37 cellular contexts compared by ENCODE assay signal in the genomic region with DNA sequence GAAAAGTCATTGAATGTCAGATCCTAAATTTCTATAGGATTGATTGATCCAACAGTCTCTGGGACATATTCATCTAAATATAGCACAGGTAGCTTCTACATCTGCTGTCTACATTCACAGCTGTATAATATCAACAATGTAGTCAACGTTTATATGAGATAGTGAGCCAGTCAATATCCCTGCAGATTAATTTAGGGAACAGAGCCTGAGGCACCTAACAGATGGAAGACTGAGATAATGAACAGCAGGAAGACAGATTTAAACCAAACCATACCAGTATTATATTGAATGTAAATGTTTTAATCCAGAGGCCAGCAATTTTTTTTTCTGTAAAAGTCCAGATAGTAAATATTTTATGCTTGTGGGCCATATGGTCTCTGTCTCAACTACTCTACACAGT.
"Had no signal": no experiment of that assay in that cellular context is flagged by ENCODE, and none has a peak within 500 bp of the region (broad histone marks: within the 10 kb centered on the region; RNA-seq: fewer than 3 reads in every experiment).

No MANE protein-coding gene starts in this region.

- H3K4me3 Mint-ChIP-seq: activated naive CD4-positive, alpha-beta T cell treated with anti-CD3 and anti-CD28 coated beads for 36 hours; activated naive CD8-positive, alpha-beta T cell treated with anti-CD3 and anti-CD28 coated beads for 36 hours; activated T-helper 1 cell treated with anti-CD3 and anti-CD28 coated beads, Interleukin-12 subunit alpha, Interleukin-12 subunit beta, Interleukin-2, Interleukin-4 antibody, amounts not matched to agents 30 ng/mL and 10 ng/mL and 1 ng/mL, durations not matched to agents 14 hours and 24 hours and 36 hours; brain; effector memory CD8-positive, alpha-beta T cell; immature natural killer cell; mesothelial cell of epicardium; naive B cell; nephron progenitor cell; stimulated activated naive CD8-positive, alpha-beta T cell treated with anti-CD3 and anti-CD28 coated beads, Interleukin-15, Interleukin-2, amounts not matched to agents 100 ng/mL and 50 ng/mL, for 24 hours; T-helper 2 cell treated with Interferon-gamma antibody and Interleukin-4, amounts not matched to agents 5 μg/mL and 100 μg/mL, for 36 hours had no signal

- H3K4me3 ChIP-seq: adrenal gland, cardiac muscle cell, gastroesophageal sphincter, ovary, skin epidermis, thoracic aorta had no signal

- H3K36me3 ChIP-seq: adrenal gland, cardiac muscle cell, gastroesophageal sphincter, neutrophil, ovary, thoracic aorta, WERI-Rb-1 had no signal

- H3K27me3 Mint-ChIP-seq: brain; effector memory CD8-positive, alpha-beta T cell; progenitor cell of endocrine pancreas; stimulated activated naive CD8-positive, alpha-beta T cell treated with anti-CD3 and anti-CD28 coated beads, Interleukin-15, Interleukin-2, amounts not matched to agents 100 ng/mL and 50 ng/mL, for 24 hours had no signal

- H3K36me3 Mint-ChIP-seq: activated naive CD8-positive, alpha-beta T cell treated with anti-CD3 and anti-CD28 coated beads for 36 hours; brain; immature natural killer cell; mesothelial cell of epicardium; naive B cell had no signal

- H3K4me1 Mint-ChIP-seq: activated naive CD8-positive, alpha-beta T cell treated with anti-CD3 and anti-CD28 coated beads for 36 hours; brain; immature natural killer cell; mesothelial cell of epicardium; naive B cell; nephron progenitor cell had no signal

- H3K4me1 ChIP-seq: adrenal gland, gastroesophageal sphincter had no signal

- H3K27ac Mint-ChIP-seq: activated naive CD4-positive, alpha-beta T cell treated with anti-CD3 and anti-CD28 coated beads for 36 hours; activated naive CD8-positive, alpha-beta T cell treated with anti-CD3 and anti-CD28 coated beads for 36 hours; activated T-helper 1 cell treated with anti-CD3 and anti-CD28 coated beads, Interleukin-12 subunit alpha, Interleukin-12 subunit beta, Interleukin-2, Interleukin-4 antibody, amounts not matched to agents 30 ng/mL and 10 ng/mL and 1 ng/mL, durations not matched to agents 14 hours and 24 hours and 36 hours; brain; effector memory CD8-positive, alpha-beta T cell; immature natural killer cell; mesothelial cell of epicardium; nephron progenitor cell; progenitor cell of endocrine pancreas; stimulated activated naive CD8-positive, alpha-beta T cell treated with anti-CD3 and anti-CD28 coated beads, Interleukin-15, Interleukin-2, amounts not matched to agents 100 ng/mL and 50 ng/mL, for 24 hours; T-helper 2 cell treated with Interferon-gamma antibody and Interleukin-4, amounts not matched to agents 5 μg/mL and 100 μg/mL, for 36 hours had no signal

- DNase-seq: activated CD4-positive, alpha-beta T cell treated with anti-CD3 and anti-CD28 coated beads for 48 hours; activated CD4-positive, alpha-beta T cell treated with anti-CD3 and anti-CD28 coated beads, Interleukin-2, amount 50 U/mL, for 48 hours; activated CD8-positive, alpha-beta memory T cell treated with anti-CD3 and anti-CD28 coated beads for 24 hours; activated effector memory CD4-positive, alpha-beta T cell treated with anti-CD3 and anti-CD28 coated beads, Interleukin-2, amount 50 U/mL, for 16 hours; activated naive CD4-positive, alpha-beta T cell treated with anti-CD3 and anti-CD28 coated beads for 36 hours; activated naive CD8-positive, alpha-beta T cell treated with anti-CD3 and anti-CD28 coated beads for 36 hours; adrenal gland; aorta; cortex of kidney; effector memory CD8-positive, alpha-beta T cell; head of caudate nucleus; hippocampal formation; immature natural killer cell; kidney; left colon; mammary epithelial cell; naive B cell; nephron progenitor cell; ovary; retina; stimulated activated CD4-positive, alpha-beta T cell treated with anti-CD3 and anti-CD28 coated beads, Interleukin-12 subunit alpha, Interleukin-12 subunit beta, amount 100 ng/mL, for 4 hours; stimulated activated CD4-positive, alpha-beta T cell treated with anti-CD3 and anti-CD28 coated beads, Interleukin-4, amount 100 ng/mL, for 1 hour; trophoblast cell; WERI-Rb-1 had no signal

- H3K27ac ChIP-seq: adrenal gland, cardiac muscle cell, gastroesophageal sphincter, neutrophil, ovary, skin epidermis, thoracic aorta, WERI-Rb-1 had no signal

- H3K9me3 Mint-ChIP-seq: activated naive CD4-positive, alpha-beta T cell treated with anti-CD3 and anti-CD28 coated beads for 36 hours; activated naive CD8-positive, alpha-beta T cell treated with anti-CD3 and anti-CD28 coated beads for 36 hours; activated T-helper 1 cell treated with anti-CD3 and anti-CD28 coated beads, Interleukin-12 subunit alpha, Interleukin-12 subunit beta, Interleukin-2, Interleukin-4 antibody, amounts not matched to agents 30 ng/mL and 10 ng/mL and 1 ng/mL, durations not matched to agents 14 hours and 24 hours and 36 hours; brain; naive B cell; stimulated activated naive CD8-positive, alpha-beta T cell treated with anti-CD3 and anti-CD28 coated beads, Interleukin-15, Interleukin-2, amounts not matched to agents 100 ng/mL and 50 ng/mL, for 24 hours; T-helper 2 cell treated with Interferon-gamma antibody and Interleukin-4, amounts not matched to agents 5 μg/mL and 100 μg/mL, for 36 hours had no signal

- H3K9me3 ChIP-seq: adrenal gland, gastroesophageal sphincter, neutrophil, ovary, thoracic aorta had no signal

- ATAC-seq: activated CD4-positive, CD25-positive, alpha-beta regulatory T cell treated with anti-CD3 and anti-CD28 coated beads, Interleukin-2, amount 50 U/mL, for 24 hours; effector memory CD8-positive, alpha-beta T cell; gastroesophageal sphincter; left colon; sciatic nerve had no signal

- H3K27me3 ChIP-seq: adrenal gland, cardiac muscle cell, gastroesophageal sphincter, neutrophil, ovary had no signal
